26 cellular contexts compared by ENCODE assay signal in the genomic region with DNA sequence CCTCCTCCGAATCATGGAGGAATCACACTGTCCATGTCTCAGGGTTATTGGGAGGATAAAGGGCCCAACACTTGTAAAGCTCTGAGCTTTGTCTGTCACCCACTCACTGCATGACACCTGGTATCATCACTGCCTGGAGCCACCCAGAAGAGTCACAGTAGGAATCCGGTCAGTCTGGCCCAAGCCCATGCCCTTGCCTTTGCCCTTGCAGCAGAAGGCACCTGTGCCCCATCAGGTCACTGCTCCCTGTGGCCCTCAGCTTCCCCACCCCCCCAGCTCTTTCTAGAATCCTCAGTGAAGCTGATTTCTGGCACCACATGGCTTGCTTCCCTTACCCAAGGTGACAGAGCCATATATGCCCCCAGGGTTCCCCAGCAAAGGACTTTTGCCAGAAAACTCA. TPM values are rescaled to one million over a fixed set of nuclear protein-coding genes. Genes with fewer than 3 reads are reported as not detected.
DNase-seq lines count a peak whose midpoint lies in the region; ATAC-seq and TF ChIP-seq lines count a peak whose summit lies in the region.
"Had no signal": no experiment of that assay in that cellular context is flagged by ENCODE, and none has a peak within 500 bp of the region (broad histone marks: within the 10 kb centered on the region; RNA-seq: fewer than 3 reads in every experiment).

No MANE protein-coding gene starts in this region.

- H4K8ac ChIP-seq in mesenchymal stem cell (ENCODE audit: low read length) = no peak overlapping the region

- DNase-seq in ascending aorta (ENCODE audit: low spot score in 2 of 2) (no peak), mesenchymal stem cell (no peak), substantia nigra (lab: John Stamatoyannopoulos, UW) (no peak), AG08395 (ENCODE audit: low spot score) (no peak), medulla oblongata (ENCODE audit: extremely low spot score) (no peak), A172 (ENCODE audit: low spot score) (no peak)
- DNase-seq in stimulated activated naive CD4-positive, alpha-beta T cell (lab: John Stamatoyannopoulos, UW) = no peak
- DNase-seq: DMS153, GDM1, Karpas-422, NCI-H1436, NCI-H1930, NCI-H226, NCI-H524, NCI-H82, OCI-M1 had no signal

- H3K18ac ChIP-seq in mesenchymal stem cell (ENCODE audit: low read depth in 1 of 2, low read length in 2 of 2) = no peak overlapping the region

- H2AK5ac ChIP-seq in mesenchymal stem cell (ENCODE audit: low read length, severe bottlenecking) = no peak overlapping the region

- no peak for TF ChIP-seq POLR2A in gastroesophageal sphincter (IDR thresholded peaks at IDR 0.05)

- no peak overlapping the region for H3K4ac ChIP-seq in mesenchymal stem cell (ENCODE audit: low read depth in 1 of 2, low read length in 2 of 2)

- no peaks in the 10 kb centered on the region for H3K79me1 ChIP-seq in mesenchymal stem cell (replicated peaks; ENCODE audit: low read length, poor library complexity, severe bottlenecking)

- intact Hi-C loops in ascending aorta (cut with DNase I) = loop anchor here (5.0 kb wide), 1 partner anchor 160 kb away; a partner anchor contains a TSS

- H4K91ac ChIP-seq in mesenchymal stem cell (ENCODE audit: low read length) = peak overlapping the region; percentile 35

- H3K23ac ChIP-seq in mesenchymal stem cell (ENCODE audit: low read length in 2 of 2) = no peak overlapping the region

- H3K4me3 ChIP-seq in ascending aorta (no peak overlapping the region), gastroesophageal sphincter (no peak overlapping the region), mesenchymal stem cell (ENCODE audit: insufficient read depth in 1 of 2, low read depth in 1 of 2, low read length in 2 of 2) (no peak overlapping the region)
- H3K4me3 ChIP-seq: A549, BLaER1, GM23338 had no signal

- H2BK5ac ChIP-seq in mesenchymal stem cell (ENCODE audit: low read depth, low read length, poor library complexity, severe bottlenecking) = no peak overlapping the region

- H2BK15ac ChIP-seq in mesenchymal stem cell (ENCODE audit: low read depth, poor library complexity, severe bottlenecking) = peak overlapping the region; percentile 64

- H3K27me3 ChIP-seq in ascending aorta (no peaks in the 10 kb centered on the region), gastroesophageal sphincter (peaks cover 7% of the 10 kb centered on the region), mesenchymal stem cell (ENCODE audit: control insufficient read depth in 1 of 2, insufficient read depth in 1 of 2, low read length in 2 of 2) (peaks cover 38 to 47% of the 10 kb centered on the region in 2 experiments)
- H3K27me3 ChIP-seq: BLaER1 had no signal

- H2AFZ ChIP-seq in mesenchymal stem cell (ENCODE audit: low read depth, low read length) = no peak overlapping the region
- H2AFZ ChIP-seq: GM23338 had no signal

- no peak overlapping the region for H3K9ac ChIP-seq in mesenchymal stem cell (ENCODE audit: low read length)
- H3K9ac ChIP-seq: BLaER1 had no signal

- H3K4me2 ChIP-seq in mesenchymal stem cell (ENCODE audit: low read length, poor library complexity, severe bottlenecking) = no peak overlapping the region
- H3K4me2 ChIP-seq: A549, BLaER1, GM23338 had no signal

- no peak for ATAC-seq in gastroesophageal sphincter
- ATAC-seq: GM23338, HCT116 had no signal

- no peak overlapping the region for H3K14ac ChIP-seq in mesenchymal stem cell (ENCODE audit: low read length in 2 of 2)

- peaks cover 17 to 60% of the 10 kb centered on the region in 2 donors for H3K4me1 ChIP-seq in ascending aorta
- peaks cover 0 to 100% (median 43%) of the 10 kb centered on the region in 3 donors for H3K4me1 ChIP-seq in gastroesophageal sphincter
- peaks cover 18% of the 10 kb centered on the region for H3K4me1 ChIP-seq in mesenchymal stem cell (ENCODE audit: control insufficient read depth, insufficient read depth, low read depth, low read length)
- H3K4me1 ChIP-seq: A549 had no signal

- no peak overlapping the region for H2BK120ac ChIP-seq in mesenchymal stem cell (ENCODE audit: low read depth, low read length)

- H3K9me3 ChIP-seq in ascending aorta (no peaks in the 10 kb centered on the region), gastroesophageal sphincter (no peaks in the 10 kb centered on the region), mesenchymal stem cell (ENCODE audit: control insufficient read depth, low read length) (no peaks in the 10 kb centered on the region)
- H3K9me3 ChIP-seq: A549, BLaER1 had no signal

- H3K27ac ChIP-seq in ascending aorta = peak overlapping the region; percentile 78 to 81
- peak overlapping the region in 3 of 4 donors; percentile 89 to 92 (median 89) for H3K27ac ChIP-seq in gastroesophageal sphincter
- no peak overlapping the region for H3K27ac ChIP-seq in mesenchymal stem cell (ENCODE audit: low read length, poor library complexity, severe bottlenecking)
- peak overlapping the region; percentile 38 for H3K27ac ChIP-seq in substantia nigra (ENCODE audit: low read depth, low read length, poor library complexity, severe bottlenecking)
- H3K27ac ChIP-seq: A549, BLaER1 had no signal

- 40% methylated on average over 1 of the region's 2 CpGs; no CpG with 5 or more reads in 1 of the 2 donors for WGBS in gastroesophageal sphincter (ENCODE audit: low coverage in 1 of 2), 2 donors
- 91% methylated on average over 2 of the region's 2 CpGs for WGBS in mesenchymal stem cell

- TF ChIP-seq EP300 in gastroesophageal sphincter (IDR thresholded peaks at IDR 0.05) = no peak

- no peak overlapping the region for H2BK12ac ChIP-seq in mesenchymal stem cell (ENCODE audit: low read length in 2 of 2)

- TF ChIP-seq CTCF in ascending aorta (IDR thresholded peaks at IDR 0.05) = no peak
- TF ChIP-seq CTCF in gastroesophageal sphincter (IDR thresholded peaks at IDR 0.05) = no peak

- H3K36me3 ChIP-seq in ascending aorta (peaks cover 26 to 29% of the 10 kb centered on the region in 2 donors), gastroesophageal sphincter (peaks cover 0 to 4% of the 10 kb centered on the region in 2 donors), mesenchymal stem cell (ENCODE audit: control insufficient read depth in 1 of 2, insufficient read depth in 2 of 2, low read depth in 1 of 2, low read length in 2 of 2) (no peaks in the 10 kb centered on the region)
- H3K36me3 ChIP-seq: BLaER1 had no signal

RNA-seq across cellular contexts. Expression of a gene that starts 14.4 kb away (rescaled TPM):
- 27.4 TPM for total RNA-seq in ascending aorta
- total RNA-seq in gastroesophageal sphincter = 10 to 100 TPM; 12.9 to 45.8 (median 18.6) TPM
- polyA plus RNA-seq in mesenchymal stem cell (2013, experiment 1 of 2) = 0.03 TPM
- polyA plus RNA-seq in mesenchymal stem cell (2013, experiment 2 of 2) = 0.03 TPM
- 0.10 and 0.31 TPM in 2 replicates for total RNA-seq in A172 (2014; rRNA removed; shearing (Covaris generic))
- total RNA-seq: Daoy, RPMI7951 had no signal
- polyA plus RNA-seq: CD4-positive, alpha-beta memory T cell had no signal

RNA-seq across cellular contexts. Expression of a gene that starts 28.3 kb away (rescaled TPM):
- total RNA-seq in ascending aorta (not detected), gastroesophageal sphincter (not detected)
- not detected for polyA plus RNA-seq in mesenchymal stem cell (2013, experiment 1 of 2)
- polyA plus RNA-seq in mesenchymal stem cell (2013, experiment 2 of 2) = not detected
- total RNA-seq in A172 (2014; rRNA removed; shearing (Covaris generic)) = 0.31 TPM in 1 of 2 replicates, not detected in the other
- total RNA-seq: CD4-positive, alpha-beta memory T cell; Daoy; GM23338; MCF 10A; RPMI7951 had no signal
- polyA plus RNA-seq: A549; CD4-positive, alpha-beta memory T cell; GM23338; IgD-negative memory B cell had no signal

Comparison
In these comparisons a context has a peak if more than half of its experiments do, and no peak if none do; other contexts are left out.
1. RNA of a gene that starts 14.4 kb away (total RNA-seq): 27.4 TPM in ascending aorta (single experiment) and 12.9 to 45.8 TPM in gastroesophageal sphincter; 0.10 to 0.31 TPM in A172; every median in the first group is over 10 times any median in the second.